ENCODE assay signal across 32 cellular contexts in genomic region chr13:80367473-80367872, GRCh38.
"Had no signal": no experiment of that assay in that cellular context is flagged by ENCODE, and none has a peak within 500 bp of the region (broad histone marks: within the 10 kb centered on the region; RNA-seq: fewer than 3 reads in every experiment).

No MANE protein-coding gene starts in this region.

- H3K27ac ChIP-seq: adrenal gland, body of pancreas, cardiac muscle cell, colonic mucosa, epithelial cell of prostate, WERI-Rb-1 had no signal

- H3K27ac Mint-ChIP-seq: activated CD4-positive, alpha-beta memory T cell treated with anti-CD3 and anti-CD28 coated beads for 36 hours; activated CD4-positive, alpha-beta T cell treated with anti-CD3 and anti-CD28 coated beads for 36 hours; activated CD4-positive, alpha-beta T cell treated with anti-CD3 and anti-CD28 coated beads, Interleukin-2, amount 10 ng/mL, durations not matched to agents 24 days and 14 days; activated naive CD4-positive, alpha-beta T cell treated with anti-CD3 and anti-CD28 coated beads, Interleukin-2, amount 10 ng/mL, durations not matched to agents 7 days and 5 days; activated naive CD4-positive, alpha-beta T cell treated with anti-CD3 and anti-CD28 coated beads, Interleukin-2, amount 50 U/mL, for 72 hours; activated T-cell treated with anti-CD3 and anti-CD28 coated beads, Interleukin-2, amount 50 U/mL, for 24 hours; activated T-cell treated with anti-CD3 and anti-CD28 coated beads, Interleukin-2, amount 50 U/mL, for 72 hours; T-cell; T-helper 17 cell; T-helper 2 cell treated with Interferon-gamma antibody and Interleukin-4, amounts not matched to agents 5 μg/mL and 100 μg/mL, for 36 hours had no signal

- H3K4me1 ChIP-seq: adrenal gland, colonic mucosa had no signal

- H3K4me1 Mint-ChIP-seq: activated CD4-positive, alpha-beta T cell treated with anti-CD3 and anti-CD28 coated beads for 36 hours; activated CD4-positive, alpha-beta T cell treated with anti-CD3 and anti-CD28 coated beads, Interleukin-2, amount 10 ng/mL, durations not matched to agents 24 days and 14 days; activated naive CD4-positive, alpha-beta T cell treated with anti-CD3 and anti-CD28 coated beads, Interleukin-2, amount 10 ng/mL, durations not matched to agents 7 days and 5 days; T-cell; T-helper 17 cell had no signal

- H3K36me3 Mint-ChIP-seq: activated CD4-positive, alpha-beta memory T cell treated with anti-CD3 and anti-CD28 coated beads for 36 hours; activated naive CD4-positive, alpha-beta T cell treated with anti-CD3 and anti-CD28 coated beads, Interleukin-2, amount 10 ng/mL, durations not matched to agents 7 days and 5 days; activated naive CD4-positive, alpha-beta T cell treated with anti-CD3 and anti-CD28 coated beads, Interleukin-2, amount 50 U/mL, for 72 hours; T-cell had no signal

- DNase-seq: activated CD4-positive, alpha-beta memory T cell treated with anti-CD3 and anti-CD28 coated beads for 36 hours; activated CD4-positive, alpha-beta T cell treated with anti-CD3 and anti-CD28 coated beads for 36 hours; activated CD4-positive, alpha-beta T cell treated with anti-CD3 and anti-CD28 coated beads, Interleukin-2, amount 10 ng/mL, durations not matched to agents 24 days and 14 days; activated CD4-positive, CD25-positive, alpha-beta regulatory T cell; activated CD4-positive, CD25-positive, alpha-beta regulatory T cell treated with anti-CD3 and anti-CD28 coated beads, Interleukin-2, amount 50 U/mL, for 72 hours; activated CD8-positive, alpha-beta memory T cell treated with anti-CD3 and anti-CD28 coated beads, Interleukin-2, amount 50 U/mL, for 48 hours; activated gamma-delta T cell; activated naive CD4-positive, alpha-beta T cell; activated naive CD4-positive, alpha-beta T cell treated with anti-CD3 and anti-CD28 coated beads, Interleukin-2, amount 10 ng/mL, durations not matched to agents 7 days and 5 days; activated T-cell treated with anti-CD3 and anti-CD28 coated beads for 4 hours; activated T-cell treated with anti-CD3 and anti-CD28 coated beads, Interleukin-2, amount 50 U/mL, for 24 hours; activated T-cell treated with anti-CD3 and anti-CD28 coated beads, Interleukin-2, amount 50 U/mL, for 72 hours; adrenal gland; amygdala; aorta; body of pancreas; central memory CD4-positive, alpha-beta T cell; cerebellar nuclear complex; colonic mucosa; effector CD8-positive, alpha-beta T cell; head of caudate nucleus; T-cell; T-helper 17 cell; T1000; WERI-Rb-1 had no signal

- ATAC-seq: activated CD4-positive, alpha-beta T cell treated with anti-CD3 and anti-CD28 coated beads for 36 hours; activated naive CD4-positive, alpha-beta T cell treated with anti-CD3 and anti-CD28 coated beads, Interleukin-2, amount 50 U/mL, for 72 hours; activated T-cell treated with anti-CD3 and anti-CD28 coated beads, Interleukin-2, amount 50 U/mL, for 72 hours; body of pancreas; T-cell; T-helper 17 cell had no signal

- H3K27me3 Mint-ChIP-seq: activated CD4-positive, alpha-beta memory T cell treated with anti-CD3 and anti-CD28 coated beads for 36 hours; activated CD4-positive, alpha-beta T cell treated with anti-CD3 and anti-CD28 coated beads for 36 hours; activated CD4-positive, alpha-beta T cell treated with anti-CD3 and anti-CD28 coated beads, Interleukin-2, amount 10 ng/mL, durations not matched to agents 24 days and 14 days; activated naive CD4-positive, alpha-beta T cell treated with anti-CD3 and anti-CD28 coated beads, Interleukin-2, amount 10 ng/mL, durations not matched to agents 7 days and 5 days; activated T-cell treated with anti-CD3 and anti-CD28 coated beads, Interleukin-2, amount 50 U/mL, for 24 hours; T-helper 17 cell had no signal

- H3K36me3 ChIP-seq: adrenal gland, cardiac muscle cell, colonic mucosa, WERI-Rb-1 had no signal

- H3K9me3 ChIP-seq: adrenal gland, body of pancreas, colonic mucosa had no signal

- H3K27me3 ChIP-seq: adrenal gland, body of pancreas, cardiac muscle cell, colonic mucosa had no signal

- H3K9me3 Mint-ChIP-seq: activated CD4-positive, alpha-beta memory T cell treated with anti-CD3 and anti-CD28 coated beads for 36 hours; activated CD4-positive, alpha-beta T cell treated with anti-CD3 and anti-CD28 coated beads, Interleukin-2, amount 10 ng/mL, durations not matched to agents 24 days and 14 days; activated naive CD4-positive, alpha-beta T cell treated with anti-CD3 and anti-CD28 coated beads, Interleukin-2, amount 10 ng/mL, durations not matched to agents 7 days and 5 days; activated naive CD4-positive, alpha-beta T cell treated with anti-CD3 and anti-CD28 coated beads, Interleukin-2, amount 50 U/mL, for 72 hours; activated T-cell treated with anti-CD3 and anti-CD28 coated beads, Interleukin-2, amount 50 U/mL, for 24 hours; activated T-cell treated with anti-CD3 and anti-CD28 coated beads, Interleukin-2, amount 50 U/mL, for 72 hours; T-cell; T-helper 2 cell treated with Interferon-gamma antibody and Interleukin-4, amounts not matched to agents 5 μg/mL and 100 μg/mL, for 36 hours had no signal

- H3K4me3 ChIP-seq: adrenal gland, body of pancreas, cardiac muscle cell, colonic mucosa had no signal

- FAIRE-seq: endometrium, endothelial cell of umbilical vein, frontal cortex had no signal

- H3K4me3 Mint-ChIP-seq: activated CD4-positive, alpha-beta memory T cell treated with anti-CD3 and anti-CD28 coated beads for 36 hours; activated CD4-positive, alpha-beta T cell treated with anti-CD3 and anti-CD28 coated beads for 36 hours; activated CD4-positive, alpha-beta T cell treated with anti-CD3 and anti-CD28 coated beads, Interleukin-2, amount 10 ng/mL, durations not matched to agents 24 days and 14 days; activated naive CD4-positive, alpha-beta T cell treated with anti-CD3 and anti-CD28 coated beads, Interleukin-2, amount 10 ng/mL, durations not matched to agents 7 days and 5 days; activated T-cell treated with anti-CD3 and anti-CD28 coated beads, Interleukin-2, amount 50 U/mL, for 24 hours; activated T-cell treated with anti-CD3 and anti-CD28 coated beads, Interleukin-2, amount 50 U/mL, for 72 hours; T-cell; T-helper 17 cell; T-helper 2 cell treated with Interferon-gamma antibody and Interleukin-4, amounts not matched to agents 5 μg/mL and 100 μg/mL, for 36 hours had no signal
